Comparison of ENCODE assay signal across 1 cellular context in the genomic region with DNA sequence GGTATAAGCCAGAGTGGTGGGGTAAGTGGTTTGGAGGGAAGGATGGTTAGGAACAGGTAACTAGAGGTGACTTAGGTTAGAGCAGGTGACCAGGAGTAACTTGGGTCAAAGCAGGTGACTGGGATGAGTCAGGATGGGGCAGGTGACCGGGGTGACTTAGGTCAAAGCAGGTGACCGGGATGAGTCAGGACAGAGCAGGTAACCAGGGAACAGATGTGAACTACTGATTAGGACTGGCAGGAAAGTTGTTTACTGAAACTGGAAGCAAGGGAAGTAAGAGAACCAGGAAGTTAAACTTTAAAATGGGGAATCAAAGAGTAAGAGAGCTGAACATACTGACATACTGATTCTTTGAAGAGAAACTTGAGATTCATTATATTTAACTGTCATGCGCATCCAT.
A peak's percentile ranks its signal among the peaks of the same experiment; 100 is the strongest.
TF ChIP-seq lines count a peak whose summit lies in the region.

No MANE protein-coding gene starts in this region.

TF ChIP-seq in HepG2, 621 proteins besides CTCF, POLR2A, EP300 and RAD21 (continued from another document):
- TF ChIP-seq, protein P1, sequence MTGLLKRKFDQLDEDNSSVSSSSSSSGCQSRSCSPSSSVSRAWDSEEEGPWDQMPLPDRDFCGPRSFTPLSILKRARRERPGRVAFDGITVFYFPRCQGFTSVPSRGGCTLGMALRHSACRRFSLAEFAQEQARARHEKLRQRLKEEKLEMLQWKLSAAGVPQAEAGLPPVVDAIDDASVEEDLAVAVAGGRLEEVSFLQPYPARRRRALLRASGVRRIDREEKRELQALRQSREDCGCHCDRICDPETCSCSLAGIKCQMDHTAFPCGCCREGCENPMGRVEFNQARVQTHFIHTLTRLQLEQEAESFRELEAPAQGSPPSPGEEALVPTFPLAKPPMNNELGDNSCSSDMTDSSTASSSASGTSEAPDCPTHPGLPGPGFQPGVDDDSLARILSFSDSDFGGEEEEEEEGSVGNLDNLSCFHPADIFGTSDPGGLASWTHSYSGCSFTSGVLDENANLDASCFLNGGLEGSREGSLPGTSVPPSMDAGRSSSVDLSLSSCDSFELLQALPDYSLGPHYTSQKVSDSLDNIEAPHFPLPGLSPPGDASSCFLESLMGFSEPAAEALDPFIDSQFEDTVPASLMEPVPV (CRISPR knock-in tag; IDR thresholded peaks at IDR 0.05) = no peak
- TF ChIP-seq, protein P2, sequence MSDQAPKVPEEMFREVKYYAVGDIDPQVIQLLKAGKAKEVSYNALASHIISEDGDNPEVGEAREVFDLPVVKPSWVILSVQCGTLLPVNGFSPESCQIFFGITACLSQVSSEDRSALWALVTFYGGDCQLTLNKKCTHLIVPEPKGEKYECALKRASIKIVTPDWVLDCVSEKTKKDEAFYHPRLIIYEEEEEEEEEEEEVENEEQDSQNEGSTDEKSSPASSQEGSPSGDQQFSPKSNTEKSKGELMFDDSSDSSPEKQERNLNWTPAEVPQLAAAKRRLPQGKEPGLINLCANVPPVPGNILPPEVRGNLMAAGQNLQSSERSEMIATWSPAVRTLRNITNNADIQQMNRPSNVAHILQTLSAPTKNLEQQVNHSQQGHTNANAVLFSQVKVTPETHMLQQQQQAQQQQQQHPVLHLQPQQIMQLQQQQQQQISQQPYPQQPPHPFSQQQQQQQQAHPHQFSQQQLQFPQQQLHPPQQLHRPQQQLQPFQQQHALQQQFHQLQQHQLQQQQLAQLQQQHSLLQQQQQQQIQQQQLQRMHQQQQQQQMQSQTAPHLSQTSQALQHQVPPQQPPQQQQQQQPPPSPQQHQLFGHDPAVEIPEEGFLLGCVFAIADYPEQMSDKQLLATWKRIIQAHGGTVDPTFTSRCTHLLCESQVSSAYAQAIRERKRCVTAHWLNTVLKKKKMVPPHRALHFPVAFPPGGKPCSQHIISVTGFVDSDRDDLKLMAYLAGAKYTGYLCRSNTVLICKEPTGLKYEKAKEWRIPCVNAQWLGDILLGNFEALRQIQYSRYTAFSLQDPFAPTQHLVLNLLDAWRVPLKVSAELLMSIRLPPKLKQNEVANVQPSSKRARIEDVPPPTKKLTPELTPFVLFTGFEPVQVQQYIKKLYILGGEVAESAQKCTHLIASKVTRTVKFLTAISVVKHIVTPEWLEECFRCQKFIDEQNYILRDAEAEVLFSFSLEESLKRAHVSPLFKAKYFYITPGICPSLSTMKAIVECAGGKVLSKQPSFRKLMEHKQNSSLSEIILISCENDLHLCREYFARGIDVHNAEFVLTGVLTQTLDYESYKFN (CRISPR knock-in tag; conservative IDR thresholded peaks at IDR 0.05) = peak; percentile 43; the same call in 1 of the 2 replicates
- TF ChIP-seq ATM (IDR thresholded peaks at IDR 0.05; ENCODE audit: borderline replicate concordance) (no peak), ZNF800 (CRISPR knock-in tag; IDR thresholded peaks at IDR 0.05) (no peak), FOSL2 (CRISPR knock-in tag; IDR thresholded peaks at IDR 0.05) (peak; percentile 85), CCAR2 (optimal IDR thresholded peaks at IDR 0.05; ENCODE audit: low read depth, low read length) (no peak), NFKBIZ (CRISPR knock-in tag; IDR thresholded peaks at IDR 0.05) (no peak), ZNF652 (CRISPR knock-in tag; IDR thresholded peaks at IDR 0.05; ENCODE audit: borderline replicate concordance, low read depth) (no peak), ZBTB1 (CRISPR knock-in tag; IDR thresholded peaks at IDR 0.05; ENCODE audit: borderline replicate concordance) (no peak), NR2F2 (IDR thresholded peaks at IDR 0.05; ENCODE audit: borderline replicate concordance, low read depth) (peak; percentile 41; the same call in 1 of the 2 replicates), ARNTL (CRISPR knock-in tag; IDR thresholded peaks at IDR 0.05) (0 out of 2 replicates have a peak, but pooled peaks have one; percentile 5), IRX3 (CRISPR knock-in tag; IDR thresholded peaks at IDR 0.05; ENCODE audit: borderline replicate concordance, low read depth) (no peak), ZNF280D (CRISPR knock-in tag; IDR thresholded peaks at IDR 0.05) (no peak), ZNF792 (CRISPR knock-in tag; IDR thresholded peaks at IDR 0.05) (no peak), NFE2 (CRISPR knock-in tag; IDR thresholded peaks at IDR 0.05) (no peak), ATF5 (CRISPR knock-in tag; IDR thresholded peaks at IDR 0.05; ENCODE audit: low read depth) (no peak)
- TF ChIP-seq, protein P3, sequence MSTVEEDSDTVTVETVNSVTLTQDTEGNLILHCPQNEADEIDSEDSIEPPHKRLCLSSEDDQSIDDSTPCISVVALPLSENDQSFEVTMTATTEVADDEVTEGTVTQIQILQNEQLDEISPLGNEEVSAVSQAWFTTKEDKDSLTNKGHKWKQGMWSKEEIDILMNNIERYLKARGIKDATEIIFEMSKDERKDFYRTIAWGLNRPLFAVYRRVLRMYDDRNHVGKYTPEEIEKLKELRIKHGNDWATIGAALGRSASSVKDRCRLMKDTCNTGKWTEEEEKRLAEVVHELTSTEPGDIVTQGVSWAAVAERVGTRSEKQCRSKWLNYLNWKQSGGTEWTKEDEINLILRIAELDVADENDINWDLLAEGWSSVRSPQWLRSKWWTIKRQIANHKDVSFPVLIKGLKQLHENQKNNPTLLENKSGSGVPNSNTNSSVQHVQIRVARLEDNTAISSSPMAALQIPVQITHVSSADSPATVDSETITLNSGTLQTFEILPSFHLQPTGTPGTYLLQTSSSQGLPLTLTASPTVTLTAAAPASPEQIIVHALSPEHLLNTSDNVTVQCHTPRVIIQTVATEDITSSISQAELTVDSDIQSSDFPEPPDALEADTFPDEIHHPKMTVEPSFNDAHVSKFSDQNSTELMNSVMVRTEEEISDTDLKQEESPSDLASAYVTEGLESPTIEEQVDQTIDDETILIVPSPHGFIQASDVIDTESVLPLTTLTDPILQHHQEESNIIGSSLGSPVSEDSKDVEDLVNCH (CRISPR knock-in tag; IDR thresholded peaks at IDR 0.05) = no peak
- TF ChIP-seq, protein P4, sequence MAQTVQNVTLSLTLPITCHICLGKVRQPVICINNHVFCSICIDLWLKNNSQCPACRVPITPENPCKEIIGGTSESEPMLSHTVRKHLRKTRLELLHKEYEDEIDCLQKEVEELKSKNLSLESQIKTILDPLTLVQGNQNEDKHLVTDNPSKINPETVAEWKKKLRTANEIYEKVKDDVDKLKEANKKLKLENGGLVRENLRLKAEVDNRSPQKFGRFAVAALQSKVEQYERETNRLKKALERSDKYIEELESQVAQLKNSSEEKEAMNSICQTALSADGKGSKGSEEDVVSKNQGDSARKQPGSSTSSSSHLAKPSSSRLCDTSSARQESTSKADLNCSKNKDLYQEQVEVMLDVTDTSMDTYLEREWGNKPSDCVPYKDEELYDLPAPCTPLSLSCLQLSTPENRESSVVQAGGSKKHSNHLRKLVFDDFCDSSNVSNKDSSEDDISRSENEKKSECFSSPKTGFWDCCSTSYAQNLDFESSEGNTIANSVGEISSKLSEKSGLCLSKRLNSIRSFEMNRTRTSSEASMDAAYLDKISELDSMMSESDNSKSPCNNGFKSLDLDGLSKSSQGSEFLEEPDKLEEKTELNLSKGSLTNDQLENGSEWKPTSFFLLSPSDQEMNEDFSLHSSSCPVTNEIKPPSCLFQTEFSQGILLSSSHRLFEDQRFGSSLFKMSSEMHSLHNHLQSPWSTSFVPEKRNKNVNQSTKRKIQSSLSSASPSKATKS (CRISPR knock-in tag; IDR thresholded peaks at IDR 0.05) = no peak
- TF ChIP-seq, protein P5, sequence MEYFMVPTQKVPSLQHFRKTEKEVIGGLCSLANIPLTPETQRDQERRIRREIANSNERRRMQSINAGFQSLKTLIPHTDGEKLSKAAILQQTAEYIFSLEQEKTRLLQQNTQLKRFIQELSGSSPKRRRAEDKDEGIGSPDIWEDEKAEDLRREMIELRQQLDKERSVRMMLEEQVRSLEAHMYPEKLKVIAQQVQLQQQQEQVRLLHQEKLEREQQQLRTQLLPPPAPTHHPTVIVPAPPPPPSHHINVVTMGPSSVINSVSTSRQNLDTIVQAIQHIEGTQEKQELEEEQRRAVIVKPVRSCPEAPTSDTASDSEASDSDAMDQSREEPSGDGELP (IDR thresholded peaks at IDR 0.05; ENCODE audit: borderline replicate concordance, low read depth) = peak; percentile 50; the same call in 1 of the 2 replicates
